ENCODE assay signal across 15 cellular contexts in genomic region chr15:63864186-63864585, GRCh38. TPM values are rescaled to one million over a fixed set of nuclear protein-coding genes. Genes with fewer than 3 reads are reported as not detected.
A peak's percentile ranks its signal among the peaks of the same experiment; 100 is the strongest.
DNase-seq lines count a peak whose midpoint lies in the region; ATAC-seq lines count a peak whose summit lies in the region.
"Had no signal": no experiment of that assay in that cellular context is flagged by ENCODE, and none has a peak within 500 bp of the region (broad histone marks: within the 10 kb centered on the region; RNA-seq: fewer than 3 reads in every experiment).

No MANE protein-coding gene starts in this region.

- no peaks in the 10 kb centered on the region for H3K79me2 ChIP-seq in trophoblast cell (ENCODE audit: control insufficient read depth, insufficient read depth, low read length, poor library complexity)

- no peak overlapping the region for H4K12ac ChIP-seq in trophoblast cell (ENCODE audit: low read depth, low read length)

- H3K18ac ChIP-seq in trophoblast cell (ENCODE audit: low read length), result no peak overlapping the region

- H3K27ac ChIP-seq in trophoblast cell (ENCODE audit: low read depth, low read length), result no peak overlapping the region
- H3K27ac ChIP-seq: BLaER1 had no signal

- H2BK120ac ChIP-seq in trophoblast cell (ENCODE audit: insufficient read depth, low read length, poor library complexity), result no peak overlapping the region

- H3K4me2 ChIP-seq in trophoblast cell (ENCODE audit: low read length), result no peak overlapping the region
- H3K4me2 ChIP-seq: BLaER1 had no signal

- H3K4me1 ChIP-seq in trophoblast cell (ENCODE audit: control insufficient read depth in 1 of 2, insufficient read depth in 2 of 2, low read length in 2 of 2), result peaks cover 13 to 17% of the 10 kb centered on the region in 2 experiments
- H3K4me1 ChIP-seq: HAP-1 had no signal

- H2BK12ac ChIP-seq in trophoblast cell (ENCODE audit: low read length), result peak overlapping the region; percentile 47

- no peak overlapping the region for H2BK5ac ChIP-seq in trophoblast cell (ENCODE audit: low read depth, low read length, poor library complexity)

- H3K27me3 ChIP-seq in trophoblast cell (ENCODE audit: insufficient read depth, low read length), result no peaks in the 10 kb centered on the region
- H3K27me3 ChIP-seq: BLaER1 had no signal

- H3K36me3 Mint-ChIP-seq in activated naive CD4-positive, alpha-beta T cell treated with anti-CD3 and anti-CD28 coated beads, Interleukin-2, amount 50 U/mL, for 72 hours, result no peaks in the 10 kb centered on the region
- H3K36me3 Mint-ChIP-seq: CD14-positive monocyte; CD8-positive, alpha-beta T cell had no signal

- no peak overlapping the region for H3K4me3 ChIP-seq in trophoblast cell (ENCODE audit: low read depth, low read length)
- H3K4me3 ChIP-seq: BLaER1, HAP-1 had no signal

- no peak overlapping the region for H3K23ac ChIP-seq in trophoblast cell (ENCODE audit: low read length)

- ATAC-seq in activated naive CD4-positive, alpha-beta T cell treated with anti-CD3 and anti-CD28 coated beads, Interleukin-2, amount 50 U/mL, for 72 hours, result no peak
- ATAC-seq in GM21825 (IDR thresholded peaks at IDR 0.05; ENCODE audit: unreplicated experiment) (no peak), GM21423 (IDR thresholded peaks at IDR 0.05; ENCODE audit: unreplicated experiment) (no peak)
- ATAC-seq: CD8-positive, alpha-beta T cell had no signal

- H4K8ac ChIP-seq in trophoblast cell (ENCODE audit: low read depth, low read length), result no peak overlapping the region

- H3K36me3 ChIP-seq in trophoblast cell (ENCODE audit: control insufficient read depth in 1 of 2, insufficient read depth in 2 of 2, low read length in 2 of 2), result no peaks in the 10 kb centered on the region
- H3K36me3 ChIP-seq: BLaER1, HAP-1 had no signal

- no peaks in the 10 kb centered on the region for H3K9me3 ChIP-seq in trophoblast cell (ENCODE audit: insufficient read depth, low read depth, low read length)
- H3K9me3 ChIP-seq: BLaER1, HAP-1 had no signal

- peak overlapping the region; percentile 6 for H3K14ac ChIP-seq in trophoblast cell (ENCODE audit: low read length)

- H3K9ac ChIP-seq in trophoblast cell (ENCODE audit: low read length), result no peak overlapping the region
- H3K9ac ChIP-seq: BLaER1 had no signal

- H3K27ac Mint-ChIP-seq in activated naive CD4-positive, alpha-beta T cell treated with anti-CD3 and anti-CD28 coated beads, Interleukin-2, amount 50 U/mL, for 72 hours, result peak overlapping the region; percentile 49 to 78
- H3K27ac Mint-ChIP-seq: CD14-positive monocyte; CD8-positive, alpha-beta T cell had no signal

- H4K91ac ChIP-seq in trophoblast cell (ENCODE audit: low read depth, low read length), result no peak overlapping the region

- H3K9me3 Mint-ChIP-seq in activated naive CD4-positive, alpha-beta T cell treated with anti-CD3 and anti-CD28 coated beads, Interleukin-2, amount 50 U/mL, for 72 hours, result peaks cover 2 to 4% of the 10 kb centered on the region in 2 donors
- H3K9me3 Mint-ChIP-seq: CD14-positive monocyte; CD8-positive, alpha-beta T cell had no signal

- WGBS in trophoblast cell (ENCODE audit: extremely low coverage, insufficient coverage, insufficient read length), result no CpG with 5 or more reads among the region's 3 CpGs

- no peak for DNase-seq in activated naive CD4-positive, alpha-beta T cell treated with anti-CD3 and anti-CD28 coated beads, Interleukin-2, amount 50 U/mL, for 72 hours (ENCODE audit: low spot score in 2 of 2)
- no peak for DNase-seq in activated naive CD4-positive, alpha-beta T cell (lab: John Stamatoyannopoulos, UW)
- DNase-seq in mesenteric fat pad (ENCODE audit: low spot score), result peak; percentile 55
- no peak for DNase-seq in trophoblast cell
- no peak for DNase-seq in activated CD4-positive, alpha-beta T cell treated with anti-CD3 and anti-CD28 coated beads for 48 hours
- DNase-seq: 8988T; Calu3; CD8-positive, alpha-beta T cell; DMS79 treated with DMSO at 0.1 percent for 48 hours; GF-D8 had no signal

- no peak overlapping the region for H3K4ac ChIP-seq in trophoblast cell (ENCODE audit: low read depth, low read length)

- peak overlapping the region; percentile 20 for H2AK5ac ChIP-seq in trophoblast cell (ENCODE audit: low read length)

- peaks cover 16% of the 10 kb centered on the region for H3K79me1 ChIP-seq in trophoblast cell (ENCODE audit: low read length)

- no peak overlapping the region for H2AFZ ChIP-seq in trophoblast cell (ENCODE audit: insufficient read depth, low read length, poor library complexity)

RNA-seq across cellular contexts. Expression of gene HERC1, which starts 30.4 kb away (rescaled TPM):
- total RNA-seq in activated naive CD4-positive, alpha-beta T cell treated with anti-CD3 and anti-CD28 coated beads, Interleukin-2, amount 50 U/mL, for 72 hours, result 100 to 1,000 TPM in 1 of 2 donors, 10 to 100 TPM in 1; 70.4 to 112 TPM
- total RNA-seq in mesenteric fat pad, result 93.7 TPM
- 29.8 and 34.2 TPM in 2 replicates for polyA plus RNA-seq in trophoblast cell (2013)
